Comparison of ENCODE assay signal across 14 cellular contexts in genomic region chr10:77965294-77965693, GRCh38. TPM values are rescaled to one million over a fixed set of nuclear protein-coding genes. Genes with fewer than 3 reads are reported as not detected.
DNase-seq lines count a peak whose midpoint lies in the region; ATAC-seq and TF ChIP-seq lines count a peak whose summit lies in the region.
"Had no signal": no experiment of that assay in that cellular context is flagged by ENCODE, and none has a peak within 500 bp of the region (broad histone marks: within the 10 kb centered on the region; RNA-seq: fewer than 3 reads in every experiment).

No MANE protein-coding gene starts in this region.

- no peaks in the 10 kb centered on the region for H3K36me3 ChIP-seq in breast epithelium

- TF ChIP-seq CTCF in MCF 10A (IDR thresholded peaks at IDR 0.05; ENCODE audit: unreplicated experiment), result no peak
- TF ChIP-seq CTCF in breast epithelium (IDR thresholded peaks at IDR 0.05), result no peak
- no peak for TF ChIP-seq CTCF in chondrocyte (IDR thresholded peaks at IDR 0.05)

- ATAC-seq in GM18498 (IDR thresholded peaks at IDR 0.05; ENCODE audit: unreplicated experiment), result no peak

- no TSS peak for BruUV-seq in MCF 10A (replicated peaks; lab: Mats Ljungman, UMichigan)

- H3K36me3 Mint-ChIP-seq in MCF 10A (ENCODE audit: insufficient read depth, unreplicated experiment), result no peaks in the 10 kb centered on the region
- no peaks in the 10 kb centered on the region for H3K36me3 Mint-ChIP-seq in chondrocyte (ENCODE audit: low read depth)

- H3K4me1 Mint-ChIP-seq in MCF 10A (ENCODE audit: insufficient read depth, unreplicated experiment) (peaks cover 5% of the 10 kb centered on the region), chondrocyte (ENCODE audit: low read depth) (peaks cover 7% of the 10 kb centered on the region)
- H3K4me1 Mint-ChIP-seq: activated CD4-positive, alpha-beta T cell treated with anti-CD3 and anti-CD28 coated beads, Interleukin-2, amount 10 ng/mL, durations not matched to agents 7 days and 5 days had no signal

- intact Hi-C loops in MCF 10A (cut with micrococcal nuclease) (no loop called here), breast epithelium (cut with DNase I; ENCODE audit: low total_unique reads) (no loop called here)

- POLR2A ChIA-PET in MCF 10A (lab: Yijun Ruan, JAX), result interaction anchor here (1.1 to 2.7 kb wide), 3 partner anchors 11 to 44 kb away, joined by 3 to 10 read pairs (median 9); no protein-coding TSS in a partner anchor

- H3K27me3 ChIP-seq in breast epithelium, result no peaks in the 10 kb centered on the region

- H3K27me3 Mint-ChIP-seq in MCF 10A (ENCODE audit: insufficient read depth, unreplicated experiment) (no peaks in the 10 kb centered on the region), chondrocyte (ENCODE audit: low read depth) (no peaks in the 10 kb centered on the region)
- H3K27me3 Mint-ChIP-seq: activated CD4-positive, alpha-beta T cell treated with anti-CD3 and anti-CD28 coated beads, Interleukin-2, amount 10 ng/mL, durations not matched to agents 7 days and 5 days had no signal

- H3K4me3 Mint-ChIP-seq in MCF 10A (ENCODE audit: unreplicated experiment) (no peak overlapping the region), chondrocyte (ENCODE audit: unreplicated experiment) (no peak overlapping the region)
- H3K4me3 Mint-ChIP-seq: activated CD4-positive, alpha-beta T cell treated with anti-CD3 and anti-CD28 coated beads, Interleukin-2, amount 10 ng/mL, durations not matched to agents 7 days and 5 days; stimulated activated naive CD8-positive, alpha-beta T cell treated with anti-CD3 and anti-CD28 coated beads, Interleukin-15, Interleukin-2, amounts not matched to agents 100 ng/mL and 50 ng/mL, for 24 hours had no signal

- no peak overlapping the region for H3K27ac ChIP-seq in breast epithelium
- H3K27ac ChIP-seq: C4-2B had no signal

- H3K4me3 ChIP-seq in breast epithelium, result no peak overlapping the region
- H3K4me3 ChIP-seq in skeletal muscle cell (ENCODE audit: low read depth, low read length), result no peak overlapping the region

- DNase-seq in MCF 10A (ENCODE audit: unreplicated experiment) (peak; percentile 76), breast epithelium (ENCODE audit: low spot score in 2 of 2) (no peak), NCI-H226 (peak; percentile 62), chondrocyte (ENCODE audit: low spot score) (no peak), skeletal muscle cell (ENCODE audit: low read depth) (peak; percentile 63), NCI-H2196 (lab: John Stamatoyannopoulos, UW; ENCODE audit: unreplicated experiment) (no peak), NCI-H526 treated with DMSO at 0.1 percent for 48 hours (lab: John Stamatoyannopoulos, UW) (no peak)
- DNase-seq: activated CD4-positive, alpha-beta T cell treated with anti-CD3 and anti-CD28 coated beads, Interleukin-2, amount 10 ng/mL, durations not matched to agents 7 days and 5 days; activated effector memory CD4-positive, alpha-beta T cell treated with Interleukin-2 at 50 U/mL for 16 hours; central memory CD4-positive, alpha-beta T cell; NCI-H2081 had no signal

- no peaks in the 10 kb centered on the region for H3K9me3 ChIP-seq in breast epithelium

- H3K9me3 Mint-ChIP-seq in MCF 10A (ENCODE audit: unreplicated experiment) (no peaks in the 10 kb centered on the region), chondrocyte (ENCODE audit: low read depth) (peaks cover 8% of the 10 kb centered on the region)

- TF ChIP-seq POLR2A in breast epithelium (IDR thresholded peaks at IDR 0.05), result no peak

- H3K27ac Mint-ChIP-seq in MCF 10A (ENCODE audit: low read depth, unreplicated experiment) (no peak overlapping the region), chondrocyte (ENCODE audit: unreplicated experiment) (peak overlapping the region; percentile 0)
- H3K27ac Mint-ChIP-seq: activated CD4-positive, alpha-beta T cell treated with anti-CD3 and anti-CD28 coated beads, Interleukin-2, amount 10 ng/mL, durations not matched to agents 7 days and 5 days; stimulated activated naive CD8-positive, alpha-beta T cell treated with anti-CD3 and anti-CD28 coated beads, Interleukin-15, Interleukin-2, amounts not matched to agents 100 ng/mL and 50 ng/mL, for 24 hours had no signal

- CTCF ChIA-PET in MCF 10A (lab: Yijun Ruan, JAX), result interaction anchor here (1.1 to 1.9 kb wide), 3 partner anchors 8 to 118 kb away, joined by 3 to 5 read pairs (median 5); no protein-coding TSS in a partner anchor

- no peaks in the 10 kb centered on the region for H3K4me1 ChIP-seq in breast epithelium

RNA-seq across cellular contexts. Expression of gene DLG5, which starts 38.7 kb away (rescaled TPM):
- 126 and 127 TPM in 2 replicates for total RNA-seq in MCF 10A (2022)
- 100 to 1,000 TPM in 2 of 3 donors, 10 to 100 TPM in 1; 43.0 to 192 (median 138) TPM for total RNA-seq in breast epithelium
- 60.5 to 71.1 TPM (median 62.1 TPM) in 3 replicates for total RNA-seq in chondrocyte

Comparison
In these comparisons a context has a peak if more than half of its experiments do, and no peak if none do; other contexts are left out.
1. DNase-seq: peak in MCF 10A (single experiment), NCI-H226 (single experiment) and skeletal muscle cell (single experiment); none in breast epithelium (0 of 2), chondrocyte (single experiment), NCI-H2196 (single experiment) and NCI-H526 treated with DMSO at 0.1 percent for 48 hours (single experiment).